ENCODE assay signal across 1 cellular context in the genomic region with DNA sequence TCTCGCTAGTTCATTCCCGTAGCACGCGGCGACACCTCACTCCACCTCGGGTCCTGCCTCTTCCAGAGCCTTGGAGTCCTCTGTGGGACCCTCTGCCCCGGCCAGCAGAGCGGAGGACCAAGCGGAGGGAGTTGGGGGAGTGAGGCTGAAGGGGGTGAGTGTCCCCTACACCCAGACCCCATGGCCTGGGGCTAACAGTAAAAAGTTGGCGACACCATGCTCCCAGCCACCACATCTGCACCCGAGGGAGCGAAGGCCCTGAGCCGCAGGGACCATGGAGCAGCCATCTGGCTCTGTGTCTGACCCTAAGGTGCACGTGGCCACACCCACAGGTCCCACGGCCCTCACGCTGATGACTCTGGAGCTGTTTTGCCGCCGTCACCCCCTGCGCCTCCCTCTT.
TF ChIP-seq lines count a peak whose summit lies in the region.

No MANE protein-coding gene starts in this region.

TF ChIP-seq in WTC11, 78 proteins besides CTCF, POLR2A, EP300 and RAD21 (continued from another document):
- TF ChIP-seq, protein P1, sequence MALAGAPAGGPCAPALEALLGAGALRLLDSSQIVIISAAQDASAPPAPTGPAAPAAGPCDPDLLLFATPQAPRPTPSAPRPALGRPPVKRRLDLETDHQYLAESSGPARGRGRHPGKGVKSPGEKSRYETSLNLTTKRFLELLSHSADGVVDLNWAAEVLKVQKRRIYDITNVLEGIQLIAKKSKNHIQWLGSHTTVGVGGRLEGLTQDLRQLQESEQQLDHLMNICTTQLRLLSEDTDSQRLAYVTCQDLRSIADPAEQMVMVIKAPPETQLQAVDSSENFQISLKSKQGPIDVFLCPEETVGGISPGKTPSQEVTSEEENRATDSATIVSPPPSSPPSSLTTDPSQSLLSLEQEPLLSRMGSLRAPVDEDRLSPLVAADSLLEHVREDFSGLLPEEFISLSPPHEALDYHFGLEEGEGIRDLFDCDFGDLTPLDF (CRISPR knock-in tag; IDR thresholded peaks at IDR 0.05), result no peak
- TF ChIP-seq, protein P2, sequence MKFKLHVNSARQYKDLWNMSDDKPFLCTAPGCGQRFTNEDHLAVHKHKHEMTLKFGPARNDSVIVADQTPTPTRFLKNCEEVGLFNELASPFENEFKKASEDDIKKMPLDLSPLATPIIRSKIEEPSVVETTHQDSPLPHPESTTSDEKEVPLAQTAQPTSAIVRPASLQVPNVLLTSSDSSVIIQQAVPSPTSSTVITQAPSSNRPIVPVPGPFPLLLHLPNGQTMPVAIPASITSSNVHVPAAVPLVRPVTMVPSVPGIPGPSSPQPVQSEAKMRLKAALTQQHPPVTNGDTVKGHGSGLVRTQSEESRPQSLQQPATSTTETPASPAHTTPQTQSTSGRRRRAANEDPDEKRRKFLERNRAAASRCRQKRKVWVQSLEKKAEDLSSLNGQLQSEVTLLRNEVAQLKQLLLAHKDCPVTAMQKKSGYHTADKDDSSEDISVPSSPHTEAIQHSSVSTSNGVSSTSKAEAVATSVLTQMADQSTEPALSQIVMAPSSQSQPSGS (CRISPR knock-in tag; IDR thresholded peaks at IDR 0.05; ENCODE audit: borderline replicate concordance, low read depth), result no peak
- TF ChIP-seq ZNF416 (CRISPR knock-in tag; IDR thresholded peaks at IDR 0.05), result no peak
- TF ChIP-seq ZNF121 (CRISPR knock-in tag; IDR thresholded peaks at IDR 0.05), result no peak
- TF ChIP-seq NFE2L1 (CRISPR knock-in tag; IDR thresholded peaks at IDR 0.05), result no peak
TF ChIP-seq in WTC11: peak in this region for 0.
